ENCODE assay signal across 8 cellular contexts in genomic region chr11:94974178-94974577, GRCh38. TPM values are rescaled to one million over a fixed set of nuclear protein-coding genes. Genes with fewer than 3 reads are reported as not detected.
DNase-seq lines count a peak whose midpoint lies in the region; ATAC-seq and TF ChIP-seq lines count a peak whose summit lies in the region.

No MANE protein-coding gene starts in this region.

- H3K27me3 Mint-ChIP-seq in effector memory CD8-positive, alpha-beta T cell = no peaks in the 10 kb centered on the region
- H3K27me3 Mint-ChIP-seq in neural crest cell (ENCODE audit: low read depth) = no peaks in the 10 kb centered on the region

- TF ChIP-seq CTCF in BJ (IDR thresholded peaks at IDR 0.05; ENCODE audit: insufficient read depth, low read depth, low read length) (no peak), neural crest cell (conservative IDR thresholded peaks at IDR 0.05) (no peak), RWPE1 (conservative IDR thresholded peaks at IDR 0.05; ENCODE audit: low read depth) (no peak)

- CTCF ChIA-PET in BJ (lab: Yijun Ruan, JAX) (interaction anchor here (0.6 to 1.9 kb wide), 3 partner anchors 77 to 351 kb away, joined by 3 to 12 read pairs (median 6); no protein-coding TSS in a partner anchor), RWPE1 (lab: Yijun Ruan, JAX) (no interaction called here)

- POLR2A ChIA-PET in BJ (lab: Charles Lee) (no interaction called here), RWPE1 (lab: Yijun Ruan, JAX; ENCODE audit: low non-redundant PET) (no interaction called here)

- peak overlapping the region; percentile 97 to 98 for H3K27ac Mint-ChIP-seq in effector memory CD8-positive, alpha-beta T cell
- H3K27ac Mint-ChIP-seq in neural crest cell (ENCODE audit: unreplicated experiment) = no peak overlapping the region

- ATAC-seq in effector memory CD8-positive, alpha-beta T cell (replicated peaks) = no peak
- ATAC-seq in HG02884 (IDR thresholded peaks at IDR 0.05; ENCODE audit: unreplicated experiment) = no peak

- H3K9me3 Mint-ChIP-seq in effector memory CD8-positive, alpha-beta T cell = peaks cover 0 to 8% of the 10 kb centered on the region in 2 donors
- H3K9me3 Mint-ChIP-seq in neural crest cell = no peaks in the 10 kb centered on the region

- H3K9me3 ChIP-seq in MG63 = no peaks in the 10 kb centered on the region

- no peak overlapping the region for H3K27ac ChIP-seq in RWPE1

- H3K27me3 ChIP-seq in BJ (ENCODE audit: control insufficient read depth, insufficient read depth, low read length) (no peaks in the 10 kb centered on the region), MG63 (no peaks in the 10 kb centered on the region)

- H3K36me3 ChIP-seq in BJ (ENCODE audit: control insufficient read depth, insufficient read depth, low read length) (peaks cover 2% of the 10 kb centered on the region; the same call in 1 of the 2 replicates), MG63 (peaks cover 31% of the 10 kb centered on the region)

- DNase-seq in BJ (ENCODE audit: low read depth) (no peak), MG63 (no peak), neural crest cell (ENCODE audit: low read depth, low spot score) (no peak), SKM-1 treated with dmso at 0.1 percent for 144 hours (lab: John Stamatoyannopoulos, UW; ENCODE audit: unreplicated experiment) (no peak), NCI-H1092 (lab: John Stamatoyannopoulos, UW) (no peak), RWPE1 (ENCODE audit: low spot score) (no peak)
- no peak for DNase-seq in effector memory CD8-positive, alpha-beta T cell

- H3K36me3 Mint-ChIP-seq in effector memory CD8-positive, alpha-beta T cell (ENCODE audit: insufficient read depth) = peaks cover 40% of the 10 kb centered on the region
- H3K36me3 Mint-ChIP-seq in neural crest cell (ENCODE audit: low read depth) = peaks cover 6% of the 10 kb centered on the region

- H3K4me1 Mint-ChIP-seq in effector memory CD8-positive, alpha-beta T cell (ENCODE audit: low read depth in 2 of 2) = peaks cover 12 to 25% of the 10 kb centered on the region in 2 donors
- peaks cover 20% of the 10 kb centered on the region for H3K4me1 Mint-ChIP-seq in neural crest cell

- H3K4me3 Mint-ChIP-seq in effector memory CD8-positive, alpha-beta T cell = peak overlapping the region; percentile 92 to 93
- peak overlapping the region; percentile 95 for H3K4me3 Mint-ChIP-seq in neural crest cell

- H3K4me3 ChIP-seq in BJ (ENCODE audit: low read depth, low read length) (peak overlapping the region; percentile 100), MG63 (peak overlapping the region; percentile 87)

RNA-seq across cellular contexts. Expression of gene KDM4D, which starts 0.7 kb away (rescaled TPM):
- 0.97 and 1.1 TPM in 2 replicates for polyA plus RNA-seq in BJ (2011; rRNA removed)
- polyA minus RNA-seq in BJ (2011; rRNA and poly(A)+ RNA removed) = 1.0 and 1.2 TPM in 2 replicates
- 0.89 and 0.91 TPM in 2 replicates for total RNA-seq in MG63 (2014; rRNA removed; shearing (Covaris generic); ENCODE audit: low replicate concordance)
- 3.1 and 3.2 TPM in 2 replicates for total RNA-seq in neural crest cell

RNA-seq across cellular contexts. Expression of gene CWC15, which starts 0.8 kb away (rescaled TPM):
- polyA plus RNA-seq in BJ (2011; rRNA removed) = 24.9 and 54.7 TPM in 2 replicates
- 8.6 and 9.4 TPM in 2 replicates for polyA minus RNA-seq in BJ (2011; rRNA and poly(A)+ RNA removed)
- 62.2 and 63.9 TPM in 2 replicates for total RNA-seq in MG63 (2014; rRNA removed; shearing (Covaris generic); ENCODE audit: low replicate concordance)
- 80.2 and 88.0 TPM in 2 replicates for total RNA-seq in neural crest cell

RNA-seq across cellular contexts. Expression of gene KDM4E, which starts 50.9 kb away (rescaled TPM):
- not detected in 2 replicates for polyA plus RNA-seq in BJ (2011; rRNA removed)
- polyA minus RNA-seq in BJ (2011; rRNA and poly(A)+ RNA removed) = not detected in 2 replicates
- not detected in 2 replicates for total RNA-seq in MG63 (2014; rRNA removed; shearing (Covaris generic); ENCODE audit: low replicate concordance)
- not detected in 2 replicates for total RNA-seq in neural crest cell
